Comparison of ENCODE assay signal across 38 cellular contexts in the genomic region with DNA sequence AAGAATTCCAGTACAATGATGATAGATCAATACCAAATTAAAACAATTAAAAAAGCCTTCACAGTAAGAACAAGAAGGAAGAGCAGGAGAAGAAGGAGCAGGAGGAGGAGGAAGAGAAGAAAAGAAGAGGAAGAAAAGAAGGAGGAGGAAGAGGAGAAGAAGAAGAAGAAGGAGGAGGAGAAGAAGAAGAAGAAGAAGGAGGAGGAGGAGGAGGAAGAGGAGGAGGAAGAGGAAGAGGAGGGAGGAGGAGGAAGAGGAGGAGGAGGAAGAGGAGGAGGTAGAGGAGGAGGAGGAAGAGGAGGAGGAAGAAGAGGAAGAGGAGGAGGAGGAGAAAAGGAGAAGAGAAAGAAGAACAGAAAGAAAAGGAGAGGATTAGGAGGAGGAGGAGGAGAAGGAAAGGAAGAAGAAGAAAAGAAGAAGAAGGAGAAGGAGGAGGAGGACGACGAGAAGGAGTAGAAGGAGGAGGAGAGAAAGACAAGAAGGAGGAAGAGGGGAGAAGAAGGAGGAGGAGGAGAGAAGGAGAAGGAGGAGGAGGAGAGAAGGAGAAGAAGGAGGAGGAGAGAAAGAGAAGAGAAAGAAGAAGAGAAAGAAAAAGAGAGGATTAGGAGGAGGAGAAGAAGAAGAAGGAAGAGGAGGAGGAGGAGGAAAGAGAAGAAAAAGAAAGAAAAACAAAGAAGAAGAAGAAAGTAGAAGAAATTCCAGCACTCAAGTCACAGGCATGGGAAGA.
"Had no signal": no experiment of that assay in that cellular context is flagged by ENCODE, and none has a peak within 500 bp of the region (broad histone marks: within the 10 kb centered on the region; RNA-seq: fewer than 3 reads in every experiment).

No MANE protein-coding gene starts in this region.

- H3K4me3 ChIP-seq: adrenal gland, ascending aorta, body of pancreas, breast epithelium, cardiac muscle cell had no signal

- H3K36me3 Mint-ChIP-seq: activated naive CD4-positive, alpha-beta T cell treated with anti-CD3 and anti-CD28 coated beads, Interleukin-2, amount 10 ng/mL, durations not matched to agents 7 days and 5 days; activated naive CD4-positive, alpha-beta T cell treated with anti-CD3 and anti-CD28 coated beads, Interleukin-2, amount 50 U/mL, for 24 hours; activated naive CD4-positive, alpha-beta T cell treated with anti-CD3 and anti-CD28 coated beads, Interleukin-2, amount 50 U/mL, for 72 hours; activated naive CD8-positive, alpha-beta T cell; activated naive CD8-positive, alpha-beta T cell treated with anti-CD3 and anti-CD28 coated beads for 36 hours; brain had no signal

- H3K4me1 ChIP-seq: adrenal gland, ascending aorta, body of pancreas, breast epithelium had no signal

- H3K4me3 Mint-ChIP-seq: activated naive CD4-positive, alpha-beta T cell treated with anti-CD3 and anti-CD28 coated beads for 36 hours; activated naive CD4-positive, alpha-beta T cell treated with anti-CD3 and anti-CD28 coated beads, Interleukin-2, amount 10 ng/mL, durations not matched to agents 7 days and 5 days; activated naive CD4-positive, alpha-beta T cell treated with anti-CD3 and anti-CD28 coated beads, Interleukin-2, amount 50 U/mL, for 24 hours; activated naive CD8-positive, alpha-beta T cell; activated naive CD8-positive, alpha-beta T cell treated with anti-CD3 and anti-CD28 coated beads for 36 hours; activated T-cell treated with anti-CD3 and anti-CD28 coated beads, Interleukin-2, amount 50 U/mL, for 24 hours; activated T-cell treated with anti-CD3 and anti-CD28 coated beads, Interleukin-2, amount 50 U/mL, for 4 hours; activated T-cell treated with anti-CD3 and anti-CD28 coated beads, Interleukin-2, amount 50 U/mL, for 72 hours; activated T-helper 1 cell treated with anti-CD3 and anti-CD28 coated beads, Interleukin-12 subunit alpha, Interleukin-12 subunit beta, Interleukin-2, Interleukin-4 antibody, amounts not matched to agents 30 ng/mL and 10 ng/mL and 1 ng/mL, durations not matched to agents 14 hours and 24 hours and 36 hours; activated T-helper 17 cell treated with anti-CD3 and anti-CD28 coated beads, Interleukin-2, amount 50 U/mL, for 72 hours; brain; central memory CD8-positive, alpha-beta T cell had no signal

- H3K9me3 ChIP-seq: adrenal gland, ascending aorta, body of pancreas, breast epithelium had no signal

- H3K27me3 ChIP-seq: adrenal gland, ascending aorta, body of pancreas, brain microvascular endothelial cell had no signal

- FAIRE-seq: astrocyte, bronchial epithelial cell had no signal

- DNase-seq: activated effector memory CD4-positive, alpha-beta T cell treated with anti-CD3 and anti-CD28 coated beads, Interleukin-2, amount 50 U/mL, for 16 hours; activated effector memory CD4-positive, alpha-beta T cell treated with Interleukin-2 at 50 U/mL for 16 hours; activated gamma-delta T cell; activated gamma-delta T cell treated with Interleukin-2 at 50 U/mL for 16 hours; activated naive CD4-positive, alpha-beta T cell; activated naive CD4-positive, alpha-beta T cell treated with anti-CD3 and anti-CD28 coated beads for 36 hours; activated naive CD4-positive, alpha-beta T cell treated with anti-CD3 and anti-CD28 coated beads, Interleukin-2, amount 10 ng/mL, durations not matched to agents 7 days and 5 days; activated naive CD4-positive, alpha-beta T cell treated with anti-CD3 and anti-CD28 coated beads, Interleukin-2, amount 50 U/mL, for 16 hours; activated naive CD4-positive, alpha-beta T cell treated with Interleukin-2 at 50 U/mL for 16 hours; activated naive CD8-positive, alpha-beta T cell treated with anti-CD3 and anti-CD28 coated beads for 36 hours; activated T-cell treated with anti-CD3 and anti-CD28 coated beads for 4 hours; activated T-cell treated with anti-CD3 and anti-CD28 coated beads, Interleukin-2, amount 50 U/mL, for 1 hour; activated T-cell treated with anti-CD3 and anti-CD28 coated beads, Interleukin-2, amount 50 U/mL, for 24 hours; activated T-cell treated with anti-CD3 and anti-CD28 coated beads, Interleukin-2, amount 50 U/mL, for 4 hours; activated T-cell treated with anti-CD3 and anti-CD28 coated beads, Interleukin-2, amount 50 U/mL, for 48 hours; activated T-cell treated with anti-CD3 and anti-CD28 coated beads, Interleukin-2, amount 50 U/mL, for 72 hours; adrenal gland; amniotic stem cell; anterior cingulate cortex; aorta; body of pancreas; brain microvascular endothelial cell; caudate nucleus; central memory CD4-positive, alpha-beta T cell; cerebellar nuclear complex had no signal

- H3K27me3 Mint-ChIP-seq: activated naive CD8-positive, alpha-beta T cell treated with anti-CD3 and anti-CD28 coated beads for 36 hours had no signal

- H3K27ac Mint-ChIP-seq: activated naive CD4-positive, alpha-beta T cell treated with anti-CD3 and anti-CD28 coated beads for 36 hours; activated naive CD4-positive, alpha-beta T cell treated with anti-CD3 and anti-CD28 coated beads, Interleukin-2, amount 10 ng/mL, durations not matched to agents 7 days and 5 days; activated naive CD4-positive, alpha-beta T cell treated with anti-CD3 and anti-CD28 coated beads, Interleukin-2, amount 50 U/mL, for 24 hours; activated naive CD4-positive, alpha-beta T cell treated with anti-CD3 and anti-CD28 coated beads, Interleukin-2, amount 50 U/mL, for 72 hours; activated naive CD8-positive, alpha-beta T cell; activated naive CD8-positive, alpha-beta T cell treated with anti-CD3 and anti-CD28 coated beads for 36 hours; activated T-cell treated with anti-CD3 and anti-CD28 coated beads, Interleukin-2, amount 50 U/mL, for 24 hours; activated T-cell treated with anti-CD3 and anti-CD28 coated beads, Interleukin-2, amount 50 U/mL, for 72 hours; activated T-helper 1 cell treated with anti-CD3 and anti-CD28 coated beads, Interleukin-12 subunit alpha, Interleukin-12 subunit beta, Interleukin-2, Interleukin-4 antibody, amounts not matched to agents 30 ng/mL and 10 ng/mL and 1 ng/mL, durations not matched to agents 14 hours and 24 hours and 36 hours; activated T-helper 17 cell treated with anti-CD3 and anti-CD28 coated beads, Interleukin-2, amount 50 U/mL, for 72 hours; activated T-helper 2 cell treated with anti-CD3 and anti-CD28 coated beads, Interferon-gamma antibody, Interleukin-2, Interleukin-4, amounts not matched to agents 10 μg/mL and 5 μg/mL and 100 μg/mL, durations not matched to agents 14 hours and 24 hours and 36 hours; brain had no signal

- ATAC-seq: activated naive CD4-positive, alpha-beta T cell treated with anti-CD3 and anti-CD28 coated beads, Interleukin-2, amount 50 U/mL, for 72 hours; activated T-cell treated with anti-CD3 and anti-CD28 coated beads, Interleukin-2, amount 50 U/mL, for 4 hours; activated T-cell treated with anti-CD3 and anti-CD28 coated beads, Interleukin-2, amount 50 U/mL, for 72 hours; activated T-helper 17 cell treated with anti-CD3 and anti-CD28 coated beads, Interleukin-2, amount 50 U/mL, for 72 hours; body of pancreas had no signal

- H3K27ac ChIP-seq: adrenal gland, ascending aorta, body of pancreas, brain microvascular endothelial cell, breast epithelium, cardiac muscle cell had no signal

- H3K4me1 Mint-ChIP-seq: activated naive CD4-positive, alpha-beta T cell treated with anti-CD3 and anti-CD28 coated beads, Interleukin-2, amount 10 ng/mL, durations not matched to agents 7 days and 5 days; activated naive CD4-positive, alpha-beta T cell treated with anti-CD3 and anti-CD28 coated beads, Interleukin-2, amount 50 U/mL, for 24 hours; activated naive CD8-positive, alpha-beta T cell treated with anti-CD3 and anti-CD28 coated beads for 36 hours; activated T-helper 17 cell treated with anti-CD3 and anti-CD28 coated beads, Interleukin-2, amount 50 U/mL, for 72 hours; central memory CD8-positive, alpha-beta T cell had no signal

- H3K9me3 Mint-ChIP-seq: activated naive CD4-positive, alpha-beta T cell treated with anti-CD3 and anti-CD28 coated beads for 36 hours; activated naive CD4-positive, alpha-beta T cell treated with anti-CD3 and anti-CD28 coated beads, Interleukin-2, amount 10 ng/mL, durations not matched to agents 7 days and 5 days; activated naive CD4-positive, alpha-beta T cell treated with anti-CD3 and anti-CD28 coated beads, Interleukin-2, amount 50 U/mL, for 24 hours; activated naive CD4-positive, alpha-beta T cell treated with anti-CD3 and anti-CD28 coated beads, Interleukin-2, amount 50 U/mL, for 72 hours; activated naive CD8-positive, alpha-beta T cell treated with anti-CD3 and anti-CD28 coated beads for 36 hours; activated T-cell treated with anti-CD3 and anti-CD28 coated beads, Interleukin-2, amount 50 U/mL, for 24 hours; activated T-cell treated with anti-CD3 and anti-CD28 coated beads, Interleukin-2, amount 50 U/mL, for 4 hours; activated T-cell treated with anti-CD3 and anti-CD28 coated beads, Interleukin-2, amount 50 U/mL, for 72 hours; activated T-helper 1 cell treated with anti-CD3 and anti-CD28 coated beads, Interleukin-12 subunit alpha, Interleukin-12 subunit beta, Interleukin-2, Interleukin-4 antibody, amounts not matched to agents 30 ng/mL and 10 ng/mL and 1 ng/mL, durations not matched to agents 14 hours and 24 hours and 36 hours; activated T-helper 2 cell treated with anti-CD3 and anti-CD28 coated beads, Interferon-gamma antibody, Interleukin-2, Interleukin-4, amounts not matched to agents 10 μg/mL and 5 μg/mL and 100 μg/mL, durations not matched to agents 14 hours and 24 hours and 36 hours; central memory CD8-positive, alpha-beta T cell had no signal

- H3K36me3 ChIP-seq: adrenal gland, ascending aorta, brain microvascular endothelial cell, breast epithelium, cardiac muscle cell had no signal
